Comparison of ENCODE assay signal across 1 cellular context in genomic region chr1:151984313-151984956, GRCh38.
TF ChIP-seq lines count a peak whose summit lies in the region.

No MANE protein-coding gene starts in this region.

TF ChIP-seq in GM12878, 131 proteins besides CTCF, POLR2A, EP300 and RAD21:
- TF ChIP-seq CBFB (IDR thresholded peaks at IDR 0.05; ENCODE audit: low read depth) (peak; percentile 76), SREBF1 (IDR thresholded peaks at IDR 0.05; ENCODE audit: low read length) (no peak), PML (IDR thresholded peaks at IDR 0.05; ENCODE audit: low read length) (peak; percentile 68; the same call in 1 of the 2 replicates), RAD51 (IDR thresholded peaks at IDR 0.05) (no peak), EZH2 (IDR thresholded peaks at IDR 0.05; ENCODE audit: borderline replicate concordance, control insufficient read depth, low read depth, low read length) (no peak), EED (IDR thresholded peaks at IDR 0.05; ENCODE audit: low read depth) (peak; percentile 88), CHD4 (IDR thresholded peaks at IDR 0.05) (no peak), FOXM1 (IDR thresholded peaks at IDR 0.05; ENCODE audit: low read depth, low read length) (peak; percentile 89; the same call in 1 of the 2 replicates), SUPT20H (IDR thresholded peaks at IDR 0.05; ENCODE audit: borderline replicate concordance, control insufficient read depth, low read depth, low read length) (no peak), POU2F2 (IDR thresholded peaks at IDR 0.05; ENCODE audit: borderline replicate concordance, low read depth, low read length) (no peak; the same call in 2 of the 3 replicates), YY1 (IDR thresholded peaks at IDR 0.05; ENCODE audit: low read depth, low read length) (no peak), FOS (IDR thresholded peaks at IDR 0.05; ENCODE audit: borderline replicate concordance, extremely low read depth, insufficient read length) (no peak), NFYA (IDR thresholded peaks at IDR 0.05; ENCODE audit: borderline replicate concordance, low read depth, low read length) (no peak), BCL11A (IDR thresholded peaks at IDR 0.05; ENCODE audit: low read depth, low read length) (peak; percentile 66; the same call in 1 of the 2 replicates), CREM (IDR thresholded peaks at IDR 0.05; ENCODE audit: low read depth) (peak; percentile 64), HDAC2 (IDR thresholded peaks at IDR 0.05) (no peak), NFIC (IDR thresholded peaks at IDR 0.05; ENCODE audit: low read depth, low read length) (peak; percentile 90), ZNF217 (IDR thresholded peaks at IDR 0.05) (0 out of 2 replicates have a peak, but pooled peaks have one; percentile 47), BHLHE40 (IDR thresholded peaks at IDR 0.05; ENCODE audit: borderline replicate concordance in 1 of 2, low read depth in 2 of 2, low read length in 1 of 2) (peak; percentile 27 to 45; a peak in 2 of 4 replicates), IRF4 (IDR thresholded peaks at IDR 0.05; ENCODE audit: low read depth, low read length) (peak; percentile 83; the same call in 1 of the 2 replicates), ETV6 (conservative IDR thresholded peaks at IDR 0.05 in 1 of 2, IDR thresholded peaks at IDR 0.05 in 1 of 2; ENCODE audit: borderline replicate concordance in 1 of 2, low read depth in 1 of 2) (peak in 1 of 2 experiments; percentile 66; a peak in 1 of 4 replicates), HDAC6 (IDR thresholded peaks at IDR 0.05; ENCODE audit: unreplicated experiment) (no peak), ZSCAN29 (IDR thresholded peaks at IDR 0.05) (no peak), PAX5 (IDR thresholded peaks at IDR 0.05; ENCODE audit: borderline replicate concordance, low read depth, low read length) (peak; percentile 79; the same call in 1 of the 2 replicates), KAT2A (conservative IDR thresholded peaks at IDR 0.05; ENCODE audit: control insufficient read depth, low read depth, low read length) (no peak), ASH2L (IDR thresholded peaks at IDR 0.05; ENCODE audit: borderline replicate concordance, low read depth) (no peak), CREB1 (IDR thresholded peaks at IDR 0.05; ENCODE audit: low read depth) (0 out of 2 replicates have a peak, but pooled peaks have one; percentile 32), JUNB (IDR thresholded peaks at IDR 0.05) (peak; percentile 90), LARP7 (IDR thresholded peaks at IDR 0.05) (no peak), MTA3 (IDR thresholded peaks at IDR 0.05; ENCODE audit: borderline replicate concordance, low read length) (peak; percentile 83; the same call in 1 of the 2 replicates), ZBED1 (IDR thresholded peaks at IDR 0.05; ENCODE audit: borderline replicate concordance) (peak; percentile 70; the same call in 1 of the 2 replicates), ATF2 (IDR thresholded peaks at IDR 0.05; ENCODE audit: low read length) (peak; percentile 90), ZBTB11 (CRISPR knock-in tag; IDR thresholded peaks at IDR 0.05) (no peak), USF2 (IDR thresholded peaks at IDR 0.05; ENCODE audit: borderline replicate concordance, low read depth, low read length) (no peak), REST (IDR thresholded peaks at IDR 0.05; ENCODE audit: low read depth, low read length) (no peak), RUNX3 (IDR thresholded peaks at IDR 0.05; ENCODE audit: low read length) (peak; percentile 99), MEF2B (IDR thresholded peaks at IDR 0.05; ENCODE audit: partially characterized antibody, poor library complexity, severe bottlenecking) (peak; percentile 30), MEF2A (IDR thresholded peaks at IDR 0.05; ENCODE audit: insufficient read depth, low read depth, low read length) (peak; percentile 94)
